In genomic region chr11:2268911-2269600, GRCh38 we compare ENCODE assay signal across 1 cellular context.
TF ChIP-seq lines count a peak whose summit lies in the region.

No MANE protein-coding gene starts in this region.

TF ChIP-seq in HepG2, 621 proteins besides CTCF, POLR2A, EP300 and RAD21 (continued from another document and continues in another):
- TF ChIP-seq, protein P1, sequence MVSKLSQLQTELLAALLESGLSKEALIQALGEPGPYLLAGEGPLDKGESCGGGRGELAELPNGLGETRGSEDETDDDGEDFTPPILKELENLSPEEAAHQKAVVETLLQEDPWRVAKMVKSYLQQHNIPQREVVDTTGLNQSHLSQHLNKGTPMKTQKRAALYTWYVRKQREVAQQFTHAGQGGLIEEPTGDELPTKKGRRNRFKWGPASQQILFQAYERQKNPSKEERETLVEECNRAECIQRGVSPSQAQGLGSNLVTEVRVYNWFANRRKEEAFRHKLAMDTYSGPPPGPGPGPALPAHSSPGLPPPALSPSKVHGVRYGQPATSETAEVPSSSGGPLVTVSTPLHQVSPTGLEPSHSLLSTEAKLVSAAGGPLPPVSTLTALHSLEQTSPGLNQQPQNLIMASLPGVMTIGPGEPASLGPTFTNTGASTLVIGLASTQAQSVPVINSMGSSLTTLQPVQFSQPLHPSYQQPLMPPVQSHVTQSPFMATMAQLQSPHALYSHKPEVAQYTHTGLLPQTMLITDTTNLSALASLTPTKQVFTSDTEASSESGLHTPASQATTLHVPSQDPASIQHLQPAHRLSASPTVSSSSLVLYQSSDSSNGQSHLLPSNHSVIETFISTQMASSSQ (IDR thresholded peaks at IDR 0.05; ENCODE audit: low read depth), result no peak
- TF ChIP-seq, protein P1 (CRISPR knock-in tag; IDR thresholded peaks at IDR 0.05; ENCODE audit: borderline replicate concordance), result peak; percentile 66
- TF ChIP-seq ZFAT (CRISPR knock-in tag; conservative IDR thresholded peaks at IDR 0.05) (no peak), PTBP1 (IDR thresholded peaks at IDR 0.05; ENCODE audit: low read depth, low read length, poor library complexity, severe bottlenecking) (no peak), GZF1 (CRISPR knock-in tag; IDR thresholded peaks at IDR 0.05) (no peak), ZUFSP (CRISPR knock-in tag; IDR thresholded peaks at IDR 0.05; ENCODE audit: borderline replicate concordance) (no peak), ZNF792 (CRISPR knock-in tag; IDR thresholded peaks at IDR 0.05) (peak; percentile 65; the same call in 1 of the 2 replicates), PAF1 (CRISPR knock-in tag; IDR thresholded peaks at IDR 0.05) (no peak), TCF12 (IDR thresholded peaks at IDR 0.05) (no peak), TCF12 (CRISPR knock-in tag; IDR thresholded peaks at IDR 0.05) (no peak), ATRX (CRISPR knock-in tag; IDR thresholded peaks at IDR 0.05; ENCODE audit: borderline replicate concordance) (no peak), ZNF331 (CRISPR knock-in tag; IDR thresholded peaks at IDR 0.05) (peak; percentile 65; the same call in 1 of the 2 replicates), NR2C2 (CRISPR knock-in tag; IDR thresholded peaks at IDR 0.05; ENCODE audit: borderline replicate concordance) (no peak), MBD4 (IDR thresholded peaks at IDR 0.05; ENCODE audit: borderline replicate concordance, low read length) (no peak), CREBL2 (CRISPR knock-in tag; IDR thresholded peaks at IDR 0.05; ENCODE audit: borderline replicate concordance) (0 out of 2 replicates have a peak, but pooled peaks have one; percentile 64), ISL2 (CRISPR knock-in tag; IDR thresholded peaks at IDR 0.05) (no peak), SP4 (CRISPR knock-in tag; IDR thresholded peaks at IDR 0.05) (no peak), ELF1 (CRISPR knock-in tag; IDR thresholded peaks at IDR 0.05) (peak; percentile 48), ZNF275 (CRISPR knock-in tag; IDR thresholded peaks at IDR 0.05; ENCODE audit: borderline replicate concordance) (no peak), ZNF556 (CRISPR knock-in tag; IDR thresholded peaks at IDR 0.05; ENCODE audit: borderline replicate concordance) (no peak; the same call in 1 of the 2 replicates), KLF13 (CRISPR knock-in tag; IDR thresholded peaks at IDR 0.05) (no peak), ZNF589 (CRISPR knock-in tag; conservative IDR thresholded peaks at IDR 0.05) (no peak), GATAD2A (CRISPR knock-in tag; IDR thresholded peaks at IDR 0.05) (peak; percentile 67), HMGXB3 (CRISPR knock-in tag; IDR thresholded peaks at IDR 0.05; ENCODE audit: borderline replicate concordance) (no peak), FOXP4 (CRISPR knock-in tag; IDR thresholded peaks at IDR 0.05) (peak; percentile 81), KLF16 (CRISPR knock-in tag; IDR thresholded peaks at IDR 0.05) (peak in 1 of 2 experiments; percentile 84; a peak in 1 of 4 replicates), ZNF605 (CRISPR knock-in tag; IDR thresholded peaks at IDR 0.05) (no peak; the same call in 1 of the 2 replicates), ZNF3 (CRISPR knock-in tag; IDR thresholded peaks at IDR 0.05) (no peak), ZNF564 (CRISPR knock-in tag; IDR thresholded peaks at IDR 0.05) (0 out of 2 replicates have a peak, but pooled peaks have one; percentile 23), ZNF720 (CRISPR knock-in tag; IDR thresholded peaks at IDR 0.05) (no peak), CBX1 (IDR thresholded peaks at IDR 0.05; ENCODE audit: low read depth) (no peak), ZNF580 (CRISPR knock-in tag; IDR thresholded peaks at IDR 0.05; ENCODE audit: borderline replicate concordance, low read depth) (peak; percentile 45; the same call in 1 of the 2 replicates), ZKSCAN8 (CRISPR knock-in tag; IDR thresholded peaks at IDR 0.05; ENCODE audit: borderline replicate concordance) (no peak; the same call in 1 of the 2 replicates)
- TF ChIP-seq, protein P2, sequence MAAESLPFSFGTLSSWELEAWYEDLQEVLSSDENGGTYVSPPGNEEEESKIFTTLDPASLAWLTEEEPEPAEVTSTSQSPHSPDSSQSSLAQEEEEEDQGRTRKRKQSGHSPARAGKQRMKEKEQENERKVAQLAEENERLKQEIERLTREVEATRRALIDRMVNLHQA (CRISPR knock-in tag; IDR thresholded peaks at IDR 0.05), result no peak
- TF ChIP-seq, protein P3, sequence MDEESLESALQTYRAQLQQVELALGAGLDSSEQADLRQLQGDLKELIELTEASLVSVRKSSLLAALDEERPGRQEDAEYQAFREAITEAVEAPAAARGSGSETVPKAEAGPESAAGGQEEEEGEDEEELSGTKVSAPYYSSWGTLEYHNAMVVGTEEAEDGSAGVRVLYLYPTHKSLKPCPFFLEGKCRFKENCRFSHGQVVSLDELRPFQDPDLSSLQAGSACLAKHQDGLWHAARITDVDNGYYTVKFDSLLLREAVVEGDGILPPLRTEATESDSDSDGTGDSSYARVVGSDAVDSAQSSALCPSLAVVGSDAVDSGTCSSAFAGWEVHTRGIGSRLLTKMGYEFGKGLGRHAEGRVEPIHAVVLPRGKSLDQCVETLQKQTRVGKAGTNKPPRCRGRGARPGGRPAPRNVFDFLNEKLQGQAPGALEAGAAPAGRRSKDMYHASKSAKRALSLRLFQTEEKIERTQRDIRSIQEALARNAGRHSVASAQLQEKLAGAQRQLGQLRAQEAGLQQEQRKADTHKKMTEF (CRISPR knock-in tag; IDR thresholded peaks at IDR 0.05), result no peak; the same call in 1 of the 2 replicates
- TF ChIP-seq, protein P4, sequence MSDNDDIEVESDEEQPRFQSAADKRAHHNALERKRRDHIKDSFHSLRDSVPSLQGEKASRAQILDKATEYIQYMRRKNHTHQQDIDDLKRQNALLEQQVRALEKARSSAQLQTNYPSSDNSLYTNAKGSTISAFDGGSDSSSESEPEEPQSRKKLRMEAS (IDR thresholded peaks at IDR 0.05), result peak; percentile 63; the same call in 1 of the 2 replicates
- TF ChIP-seq, protein P5, sequence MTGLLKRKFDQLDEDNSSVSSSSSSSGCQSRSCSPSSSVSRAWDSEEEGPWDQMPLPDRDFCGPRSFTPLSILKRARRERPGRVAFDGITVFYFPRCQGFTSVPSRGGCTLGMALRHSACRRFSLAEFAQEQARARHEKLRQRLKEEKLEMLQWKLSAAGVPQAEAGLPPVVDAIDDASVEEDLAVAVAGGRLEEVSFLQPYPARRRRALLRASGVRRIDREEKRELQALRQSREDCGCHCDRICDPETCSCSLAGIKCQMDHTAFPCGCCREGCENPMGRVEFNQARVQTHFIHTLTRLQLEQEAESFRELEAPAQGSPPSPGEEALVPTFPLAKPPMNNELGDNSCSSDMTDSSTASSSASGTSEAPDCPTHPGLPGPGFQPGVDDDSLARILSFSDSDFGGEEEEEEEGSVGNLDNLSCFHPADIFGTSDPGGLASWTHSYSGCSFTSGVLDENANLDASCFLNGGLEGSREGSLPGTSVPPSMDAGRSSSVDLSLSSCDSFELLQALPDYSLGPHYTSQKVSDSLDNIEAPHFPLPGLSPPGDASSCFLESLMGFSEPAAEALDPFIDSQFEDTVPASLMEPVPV (CRISPR knock-in tag; IDR thresholded peaks at IDR 0.05), result 0 out of 2 replicates have a peak, but pooled peaks have one; percentile 30
